1 cellular context compared by ENCODE assay signal in genomic region chr7:30027065-30027456, GRCh38.
TF ChIP-seq lines count a peak whose summit lies in the region.

No MANE protein-coding gene starts in this region.

TF ChIP-seq in K562, 482 proteins besides CTCF, POLR2A, EP300 and RAD21:
- peak; percentile 63; the same call in 1 of the 2 replicates for TF ChIP-seq PHF8 (IDR thresholded peaks at IDR 0.05; ENCODE audit: borderline replicate concordance, low read length)
- peak; percentile 1; the same call in 1 of the 2 replicates for TF ChIP-seq HMBOX1 (IDR thresholded peaks at IDR 0.05)
- TF ChIP-seq ETV1 (tag; conservative IDR thresholded peaks at IDR 0.05; ENCODE audit: low read depth), result 0 out of 2 replicates have a peak, but pooled peaks have one; percentile 3
- TF ChIP-seq SMARCB1 (IDR thresholded peaks at IDR 0.05; ENCODE audit: insufficient read length, low read depth), result no peak
- TF ChIP-seq THRA (IDR thresholded peaks at IDR 0.05), result no peak
- TF ChIP-seq SIN3A (IDR thresholded peaks at IDR 0.05; ENCODE audit: borderline replicate concordance in 2 of 2, control insufficient read depth in 1 of 2, low read depth in 2 of 2, low read length in 2 of 2), result 0 out of 4 replicates have a peak, but pooled peaks of 1 of the 2 experiments have one; percentile 21
- TF ChIP-seq SMARCE1 (IDR thresholded peaks at IDR 0.05), result peak; percentile 26; the same call in 1 of the 2 replicates
- no peak for TF ChIP-seq MXD1 (CRISPR knock-in tag; IDR thresholded peaks at IDR 0.05; ENCODE audit: borderline replicate concordance, poor library complexity, severe bottlenecking)
- TF ChIP-seq GABPA (tag; conservative IDR thresholded peaks at IDR 0.05; ENCODE audit: low read depth), result peak; percentile 77
- TF ChIP-seq ZNF449 (CRISPR knock-in tag; IDR thresholded peaks at IDR 0.05), result no peak
- TF ChIP-seq SPI1 (IDR thresholded peaks at IDR 0.05; ENCODE audit: borderline replicate concordance, low read depth, low read length), result peak; percentile 64
- no peak for TF ChIP-seq ATF1 (CRISPR knock-in tag; IDR thresholded peaks at IDR 0.05)
- no peak for TF ChIP-seq ATF1 (tag; IDR thresholded peaks at IDR 0.05)
- TF ChIP-seq CBFA2T3 (IDR thresholded peaks at IDR 0.05), result 0 out of 2 replicates have a peak, but pooled peaks have one; percentile 1
- TF ChIP-seq GATAD2A (IDR thresholded peaks at IDR 0.05), result 0 out of 2 replicates have a peak, but pooled peaks have one; percentile 43
- peak; percentile 5; the same call in 1 of the 2 replicates for TF ChIP-seq POLR2H (tag; IDR thresholded peaks at IDR 0.05; ENCODE audit: low read depth)
- peak; percentile 79 for TF ChIP-seq AFF4 (CRISPR knock-in tag; IDR thresholded peaks at IDR 0.05)
- TF ChIP-seq ZNF592 (IDR thresholded peaks at IDR 0.05), result 0 out of 2 replicates have a peak, but pooled peaks have one; percentile 22
- TF ChIP-seq ZNF407 (IDR thresholded peaks at IDR 0.05; ENCODE audit: low read depth), result peak; percentile 64
- TF ChIP-seq SMARCA4 (IDR thresholded peaks at IDR 0.05), result peak; percentile 36; the same call in 1 of the 2 replicates
- no peak for TF ChIP-seq ESRRA (IDR thresholded peaks at IDR 0.05; ENCODE audit: borderline replicate concordance, low read depth)
